Comparison of ENCODE assay signal across 8 cellular contexts in genomic region chr3:168094580-168094876, GRCh38. TPM values are rescaled to one million over a fixed set of nuclear protein-coding genes. Genes with fewer than 3 reads are reported as not detected.
A peak's percentile ranks its signal among the peaks of the same experiment; 100 is the strongest.
DNase-seq lines count a peak whose midpoint lies in the region; ATAC-seq lines count a peak whose summit lies in the region.

No MANE protein-coding gene starts in this region.

- H3K27me3 ChIP-seq in iPS-15b (ENCODE audit: control insufficient read depth, insufficient read depth, low read length): no peaks in the 10 kb centered on the region

- no peak for ATAC-seq in activated naive CD4-positive, alpha-beta T cell treated with anti-CD3 and anti-CD28 coated beads, Interleukin-2, amount 50 U/mL, for 72 hours
- no peak for ATAC-seq in stimulated activated memory B cell treated with anti-CD40 and anti-IgM and Interleukin-4, amounts not matched to agents 10 μg/mL and 1 μg/mL and 100 μg/mL, for 72 hours
- ATAC-seq in GM18873 (IDR thresholded peaks at IDR 0.05; ENCODE audit: low FRiP score, unreplicated experiment) (no peak), HG03097 (IDR thresholded peaks at IDR 0.05; ENCODE audit: low FRiP score, unreplicated experiment) (no peak)

- no peak for DNase-seq in activated naive CD4-positive, alpha-beta T cell treated with anti-CD3 and anti-CD28 coated beads, Interleukin-2, amount 10 ng/mL, durations not matched to agents 7 days and 5 days
- DNase-seq in activated naive CD4-positive, alpha-beta T cell treated with anti-CD3 and anti-CD28 coated beads, Interleukin-2, amount 50 U/mL, for 72 hours (ENCODE audit: low spot score in 2 of 2): no peak
- DNase-seq in DMS53 (lab: John Stamatoyannopoulos, UW): no peak

- H3K36me3 Mint-ChIP-seq in activated naive CD4-positive, alpha-beta T cell treated with anti-CD3 and anti-CD28 coated beads, Interleukin-2, amount 10 ng/mL, durations not matched to agents 7 days and 5 days: no peaks in the 10 kb centered on the region
- no peaks in the 10 kb centered on the region for H3K36me3 Mint-ChIP-seq in activated naive CD4-positive, alpha-beta T cell treated with anti-CD3 and anti-CD28 coated beads, Interleukin-2, amount 50 U/mL, for 72 hours
- H3K36me3 Mint-ChIP-seq in activated naive CD8-positive, alpha-beta T cell: no peaks in the 10 kb centered on the region
- no peaks in the 10 kb centered on the region for H3K36me3 Mint-ChIP-seq in stimulated activated memory B cell treated with anti-CD40 and anti-IgM and Interleukin-4, amounts not matched to agents 10 μg/mL and 1 μg/mL and 100 μg/mL, for 72 hours

- no peaks in the 10 kb centered on the region for H3K9me3 ChIP-seq in iPS-15b (ENCODE audit: control insufficient read depth, insufficient read depth, low read length)

- peaks cover 11% of the 10 kb centered on the region for H3K4me1 Mint-ChIP-seq in activated naive CD4-positive, alpha-beta T cell treated with anti-CD3 and anti-CD28 coated beads, Interleukin-2, amount 10 ng/mL, durations not matched to agents 7 days and 5 days
- H3K4me1 Mint-ChIP-seq in activated naive CD8-positive, alpha-beta T cell (ENCODE audit: low read depth): peaks cover 8% of the 10 kb centered on the region
- peaks cover 30% of the 10 kb centered on the region for H3K4me1 Mint-ChIP-seq in stimulated activated memory B cell treated with anti-CD40 and anti-IgM and Interleukin-4, amounts not matched to agents 10 μg/mL and 1 μg/mL and 100 μg/mL, for 72 hours

- H3K27me3 Mint-ChIP-seq in activated naive CD4-positive, alpha-beta T cell treated with anti-CD3 and anti-CD28 coated beads, Interleukin-2, amount 10 ng/mL, durations not matched to agents 7 days and 5 days: peaks cover 34% of the 10 kb centered on the region
- H3K27me3 Mint-ChIP-seq in activated naive CD8-positive, alpha-beta T cell: peaks cover 38% of the 10 kb centered on the region
- H3K27me3 Mint-ChIP-seq in stimulated activated memory B cell treated with anti-CD40 and anti-IgM and Interleukin-4, amounts not matched to agents 10 μg/mL and 1 μg/mL and 100 μg/mL, for 72 hours: no peaks in the 10 kb centered on the region

- peaks cover 18% of the 10 kb centered on the region for H3K4me1 ChIP-seq in iPS-15b (ENCODE audit: control insufficient read depth, insufficient read depth, low read length)

- no peak overlapping the region for H3K27ac Mint-ChIP-seq in activated naive CD4-positive, alpha-beta T cell treated with anti-CD3 and anti-CD28 coated beads, Interleukin-2, amount 10 ng/mL, durations not matched to agents 7 days and 5 days
- no peak overlapping the region for H3K27ac Mint-ChIP-seq in activated naive CD4-positive, alpha-beta T cell treated with anti-CD3 and anti-CD28 coated beads, Interleukin-2, amount 50 U/mL, for 72 hours
- H3K27ac Mint-ChIP-seq in activated naive CD8-positive, alpha-beta T cell: no peak overlapping the region
- peak overlapping the region; percentile 86 for H3K27ac Mint-ChIP-seq in stimulated activated memory B cell treated with anti-CD40 and anti-IgM and Interleukin-4, amounts not matched to agents 10 μg/mL and 1 μg/mL and 100 μg/mL, for 72 hours

- CTCF ChIA-PET in activated naive CD4-positive, alpha-beta T cell treated with anti-CD3 and anti-CD28 coated beads, Interleukin-2, amount 10 ng/mL, durations not matched to agents 7 days and 5 days (lab: Charles Lee): interaction anchor here (1.3 kb wide), 1 partner anchor 72 kb away, joined by 3 read pairs; no protein-coding TSS in a partner anchor

- H3K9me3 Mint-ChIP-seq in activated naive CD4-positive, alpha-beta T cell treated with anti-CD3 and anti-CD28 coated beads, Interleukin-2, amount 10 ng/mL, durations not matched to agents 7 days and 5 days: no peaks in the 10 kb centered on the region
- no peaks in the 10 kb centered on the region for H3K9me3 Mint-ChIP-seq in activated naive CD4-positive, alpha-beta T cell treated with anti-CD3 and anti-CD28 coated beads, Interleukin-2, amount 50 U/mL, for 72 hours
- H3K9me3 Mint-ChIP-seq in activated naive CD8-positive, alpha-beta T cell (ENCODE audit: low read depth): no peaks in the 10 kb centered on the region
- H3K9me3 Mint-ChIP-seq in stimulated activated memory B cell treated with anti-CD40 and anti-IgM and Interleukin-4, amounts not matched to agents 10 μg/mL and 1 μg/mL and 100 μg/mL, for 72 hours: no peaks in the 10 kb centered on the region

- no peaks in the 10 kb centered on the region for H3K36me3 ChIP-seq in iPS-15b (ENCODE audit: control insufficient read depth, insufficient read depth, low read length)

- H3K4me3 ChIP-seq in iPS-15b (ENCODE audit: low read depth, low read length): peak overlapping the region; percentile 90

- no peak overlapping the region for H3K9ac ChIP-seq in iPS-15b (ENCODE audit: low read depth, low read length)

- peak overlapping the region; percentile 52 for H3K4me3 Mint-ChIP-seq in activated naive CD4-positive, alpha-beta T cell treated with anti-CD3 and anti-CD28 coated beads, Interleukin-2, amount 10 ng/mL, durations not matched to agents 7 days and 5 days
- peak overlapping the region; percentile 77 for H3K4me3 Mint-ChIP-seq in activated naive CD8-positive, alpha-beta T cell
- peak overlapping the region; percentile 87 for H3K4me3 Mint-ChIP-seq in stimulated activated memory B cell treated with anti-CD40 and anti-IgM and Interleukin-4, amounts not matched to agents 10 μg/mL and 1 μg/mL and 100 μg/mL, for 72 hours

RNA-seq across cellular contexts. Expression of gene GOLIM4, which starts 1.2 kb away (rescaled TPM):
- 1 to 10 TPM; 1.6 to 4.2 TPM for total RNA-seq in activated naive CD4-positive, alpha-beta T cell treated with anti-CD3 and anti-CD28 coated beads, Interleukin-2, amount 50 U/mL, for 72 hours
